12 cellular contexts compared by ENCODE assay signal in genomic region chr10:32982911-32983310, GRCh38. TPM values are rescaled to one million over a fixed set of nuclear protein-coding genes. Genes with fewer than 3 reads are reported as not detected.
A peak's percentile ranks its signal among the peaks of the same experiment; 100 is the strongest.
DNase-seq lines count a peak whose midpoint lies in the region; ATAC-seq and TF ChIP-seq lines count a peak whose summit lies in the region.
"Had no signal": no experiment of that assay in that cellular context is flagged by ENCODE, and none has a peak within 500 bp of the region (broad histone marks: within the 10 kb centered on the region; RNA-seq: fewer than 3 reads in every experiment).

No MANE protein-coding gene starts in this region.

- H3K4me1 Mint-ChIP-seq in CD4-positive, alpha-beta T cell (ENCODE audit: low read depth) = peaks cover 23% of the 10 kb centered on the region
- H3K4me1 Mint-ChIP-seq in endodermal cell (peaks cover 40% of the 10 kb centered on the region), nephron (peaks cover 19% of the 10 kb centered on the region)

- no peaks in the 10 kb centered on the region for H3K9me3 Mint-ChIP-seq in CD4-positive, alpha-beta T cell
- H3K9me3 Mint-ChIP-seq in endodermal cell = no peaks in the 10 kb centered on the region
- H3K9me3 Mint-ChIP-seq in nephron = no peaks in the 10 kb centered on the region

- H3K4me2 ChIP-seq in OCI-LY1 (ENCODE audit: low read length) = no peak overlapping the region
- H3K4me2 ChIP-seq: KMS-11 had no signal

- no peaks in the 10 kb centered on the region for H3K9me2 ChIP-seq in OCI-LY1 (ENCODE audit: low read depth, low read length)

- DNase-seq in CD4-positive, alpha-beta T cell = no peak
- no peak for DNase-seq in endodermal cell
- DNase-seq in OCI-M1 (lab: John Stamatoyannopoulos, UW) = no peak
- no peak for DNase-seq in NOMO-1 treated with dmso at 0.1 percent for 144 hours (lab: John Stamatoyannopoulos, UW; ENCODE audit: unreplicated experiment)
- no peak for DNase-seq in effector CD4-positive, alpha-beta T cell
- DNase-seq: GOT3, RPMI8226 had no signal

- H2AFZ ChIP-seq in OCI-LY1 (ENCODE audit: low read length) = no peak overlapping the region

- H3K79me2 ChIP-seq in OCI-LY1 (ENCODE audit: insufficient read depth, low read length) = no peaks in the 10 kb centered on the region

- WGBS in endodermal cell (ENCODE audit: insufficient coverage in 1 of 2, insufficient read length in 1 of 2), 2 experiments = 68 to 88% methylated on average over 1 of the region's 1 CpG

- no peaks in the 10 kb centered on the region for H3K36me3 Mint-ChIP-seq in CD4-positive, alpha-beta T cell (ENCODE audit: low read depth)
- no peaks in the 10 kb centered on the region for H3K36me3 Mint-ChIP-seq in endodermal cell (ENCODE audit: low read depth)
- no peaks in the 10 kb centered on the region for H3K36me3 Mint-ChIP-seq in nephron (ENCODE audit: low read depth)

- H3K27me3 Mint-ChIP-seq in CD4-positive, alpha-beta T cell = no peaks in the 10 kb centered on the region
- H3K27me3 Mint-ChIP-seq in endodermal cell (ENCODE audit: insufficient read depth) = no peaks in the 10 kb centered on the region
- peaks cover 3% of the 10 kb centered on the region for H3K27me3 Mint-ChIP-seq in nephron (ENCODE audit: low read depth)

- H3K4me1 ChIP-seq in OCI-LY1 (ENCODE audit: insufficient read depth, low read length, severe bottlenecking) = peaks cover 63% of the 10 kb centered on the region
- peaks cover 10% of the 10 kb centered on the region for H3K4me1 ChIP-seq in endodermal cell (ENCODE audit: control insufficient read depth, insufficient read depth, low read length)

- no peak for TF ChIP-seq CTCF in CD4-positive, alpha-beta T cell (IDR thresholded peaks at IDR 0.05)
- TF ChIP-seq CTCF in OCI-LY1 (IDR thresholded peaks at IDR 0.05; ENCODE audit: low read length) = no peak
- TF ChIP-seq CTCF in endodermal cell (conservative IDR thresholded peaks at IDR 0.05) = no peak
- TF ChIP-seq CTCF in nephron (IDR thresholded peaks at IDR 0.05; ENCODE audit: unreplicated experiment in 3 of 3) = no peak

- H3K9ac ChIP-seq in OCI-LY1 (ENCODE audit: low read length) (no peak overlapping the region), endodermal cell (ENCODE audit: extremely low read depth, low read length, poor library complexity, severe bottlenecking) (no peak overlapping the region)
- H3K9ac ChIP-seq: BLaER1 treated with 17β-estradiol and CSF1 and Interleukin-3, amounts not matched to agents 10 nM and 100 nM; KMS-11 had no signal

- POLR2A ChIA-PET in CD4-positive, alpha-beta T cell (lab: Charles Lee) = no interaction called here

- no peak overlapping the region for H3K4me3 Mint-ChIP-seq in CD4-positive, alpha-beta T cell
- H3K4me3 Mint-ChIP-seq in endodermal cell (no peak overlapping the region), nephron (no peak overlapping the region)

- H3K27ac Mint-ChIP-seq in CD4-positive, alpha-beta T cell = peak overlapping the region; percentile 92
- H3K27ac Mint-ChIP-seq in endodermal cell (peak overlapping the region; percentile 83), nephron (peak overlapping the region; percentile 35 to 96 (median 87))

- no peaks in the 10 kb centered on the region for H4K20me1 ChIP-seq in OCI-LY1 (ENCODE audit: insufficient read depth, low read length)
- H4K20me1 ChIP-seq: BLaER1 treated with 17β-estradiol and CSF1 and Interleukin-3, amounts not matched to agents 10 nM and 100 nM had no signal

- intact Hi-C loops in CD4-positive, alpha-beta T cell (cut with DNase I, micrococcal nuclease) = no loop called here

- H3K4me3 ChIP-seq in OCI-LY1 (ENCODE audit: low read depth, low read length, poor library complexity, severe bottlenecking) (no peak overlapping the region), endodermal cell (ENCODE audit: low read length) (no peak overlapping the region)
- H3K4me3 ChIP-seq: BLaER1 treated with 17β-estradiol and CSF1 and Interleukin-3, amounts not matched to agents 10 nM and 100 nM had no signal

- no peaks in the 10 kb centered on the region for H3K27me3 ChIP-seq in CD4-positive, alpha-beta T cell (ENCODE audit: control insufficient read depth, insufficient read depth, low read length)
- H3K27me3 ChIP-seq in OCI-LY1 (ENCODE audit: insufficient read depth, low read length) (no peaks in the 10 kb centered on the region), endodermal cell (ENCODE audit: control insufficient read depth, insufficient read depth, low read length, poor library complexity, severe bottlenecking) (no peaks in the 10 kb centered on the region)
- H3K27me3 ChIP-seq: BLaER1 treated with 17β-estradiol and CSF1 and Interleukin-3, amounts not matched to agents 10 nM and 100 nM had no signal

- no peaks in the 10 kb centered on the region for H3K9me3 ChIP-seq in CD4-positive, alpha-beta T cell (ENCODE audit: control insufficient read depth, low read length)
- no peaks in the 10 kb centered on the region for H3K9me3 ChIP-seq in OCI-LY1 (ENCODE audit: low read length)
- H3K9me3 ChIP-seq in endodermal cell (ENCODE audit: control insufficient read depth, low read length) = no peaks in the 10 kb centered on the region
- H3K9me3 ChIP-seq: BLaER1 treated with 17β-estradiol and CSF1 and Interleukin-3, amounts not matched to agents 10 nM and 100 nM had no signal

- H3K27ac ChIP-seq in CD4-positive, alpha-beta T cell (ENCODE audit: low read depth, low read length) = no peak overlapping the region
- peak overlapping the region; percentile 81 for H3K27ac ChIP-seq in OCI-LY1 (ENCODE audit: low read depth, low read length, poor library complexity, severe bottlenecking)
- H3K27ac ChIP-seq in endodermal cell (ENCODE audit: low read depth, low read length) = peak overlapping the region; percentile 62
- H3K27ac ChIP-seq: KMS-11 had no signal

- no peaks in the 10 kb centered on the region for H3F3A ChIP-seq in OCI-LY1 (ENCODE audit: insufficient read depth, low read length)

- CTCF ChIA-PET in CD4-positive, alpha-beta T cell (lab: Charles Lee) = no interaction called here

- H3K36me3 ChIP-seq in OCI-LY1 (ENCODE audit: insufficient read depth, low read length) (no peaks in the 10 kb centered on the region), endodermal cell (ENCODE audit: control insufficient read depth, insufficient read depth, low read length) (no peaks in the 10 kb centered on the region)
- H3K36me3 ChIP-seq: BLaER1 treated with 17β-estradiol and CSF1 and Interleukin-3, amounts not matched to agents 10 nM and 100 nM had no signal

- ATAC-seq in CD4-positive, alpha-beta T cell (ENCODE audit: poor library complexity) = no peak
- no peak for ATAC-seq in HG02759 (IDR thresholded peaks at IDR 0.05; ENCODE audit: unreplicated experiment)

RNA-seq across cellular contexts. Expression of gene ITGB1, which starts 24.9 kb away (rescaled TPM):
- total RNA-seq in CD4-positive, alpha-beta T cell = 10 to 100 TPM; 82.4 to 82.9 TPM
- total RNA-seq in endodermal cell = 100 to 1,000 TPM; 239 to 285 TPM
- polyA plus RNA-seq in endodermal cell (2013, experiment 1 of 2) = 324 TPM
- polyA plus RNA-seq in endodermal cell (2013, experiment 2 of 2) = 351 TPM
